In the genomic region with DNA sequence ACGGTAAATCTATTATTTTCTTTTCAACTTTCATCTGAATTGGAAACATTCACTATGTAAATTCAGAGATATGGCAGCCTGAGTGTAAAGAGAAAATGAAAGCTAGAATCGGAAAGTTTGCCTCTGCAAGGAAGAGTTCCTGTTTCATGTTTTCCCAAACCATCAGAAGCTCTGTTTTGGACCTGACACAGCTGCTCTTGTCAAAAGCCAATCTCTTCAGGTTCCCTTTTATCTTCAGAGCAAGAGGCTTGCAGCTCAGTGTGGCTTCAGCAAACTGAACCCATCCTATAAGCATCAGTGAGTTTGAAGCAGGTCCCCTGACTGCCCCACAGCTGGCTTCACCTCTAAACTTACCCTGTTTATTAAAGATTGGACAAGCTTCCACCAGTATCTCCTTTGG, we compare ENCODE assay signal across 8 cellular contexts.
A peak's percentile ranks its signal among the peaks of the same experiment; 100 is the strongest.
DNase-seq lines count a peak whose midpoint lies in the region; ATAC-seq lines count a peak whose summit lies in the region.

No MANE protein-coding gene starts in this region.

- H4K91ac ChIP-seq in mesenchymal stem cell (ENCODE audit: low read length) = peak overlapping the region; percentile 82

- ATAC-seq in GM18502 (IDR thresholded peaks at IDR 0.05; ENCODE audit: poor library complexity, unreplicated experiment) (peak; percentile 92), GM21737 (IDR thresholded peaks at IDR 0.05; ENCODE audit: unreplicated experiment) (peak; percentile 84)

- DNase-seq in LoVo (ENCODE audit: low spot score) (peak; percentile 5), mesenchymal stem cell (peak; percentile 51), NCI-H146 (lab: John Stamatoyannopoulos, UW) (no peak), SIG-M5 treated with dmso at 0.1 percent for 504 hours (lab: John Stamatoyannopoulos, UW; ENCODE audit: unreplicated experiment) (no peak), activated gamma-delta T cell (lab: John Stamatoyannopoulos, UW) (no peak), germinal center (ENCODE audit: low spot score) (no peak)

- H3K18ac ChIP-seq in mesenchymal stem cell (ENCODE audit: low read depth in 1 of 2, low read length in 2 of 2) = peak overlapping the region; percentile 34 to 52

- no peak overlapping the region for H2AK5ac ChIP-seq in mesenchymal stem cell (ENCODE audit: low read length, severe bottlenecking)

- peak overlapping the region; percentile 45 for H4K8ac ChIP-seq in mesenchymal stem cell (ENCODE audit: low read length)

- peak overlapping the region; percentile 29 to 95 for H2BK12ac ChIP-seq in mesenchymal stem cell (ENCODE audit: low read length in 2 of 2)

- H3K4me1 ChIP-seq in mesenchymal stem cell (ENCODE audit: control insufficient read depth, insufficient read depth, low read depth, low read length) = no peaks in the 10 kb centered on the region

- no peak overlapping the region for H2AFZ ChIP-seq in mesenchymal stem cell (ENCODE audit: low read depth, low read length)

- H3K23ac ChIP-seq in mesenchymal stem cell (ENCODE audit: low read length in 2 of 2) = no peak overlapping the region

- H3K27me3 ChIP-seq in mesenchymal stem cell (ENCODE audit: control insufficient read depth in 1 of 2, insufficient read depth in 1 of 2, low read length in 2 of 2) = no peaks in the 10 kb centered on the region

- peak overlapping the region in 1 of 2 experiments; percentile 11 for H3K4ac ChIP-seq in mesenchymal stem cell (ENCODE audit: low read depth in 1 of 2, low read length in 2 of 2)

- no peak overlapping the region for H3K4me2 ChIP-seq in mesenchymal stem cell (ENCODE audit: low read length, poor library complexity, severe bottlenecking)

- no peak overlapping the region for H2BK5ac ChIP-seq in mesenchymal stem cell (ENCODE audit: low read depth, low read length, poor library complexity, severe bottlenecking)

- WGBS in mesenchymal stem cell = 72% methylated on average over 1 of the region's 2 CpGs

- peak overlapping the region in 1 of 2 experiments; percentile 72 for H3K4me3 ChIP-seq in mesenchymal stem cell (ENCODE audit: insufficient read depth in 1 of 2, low read depth in 1 of 2, low read length in 2 of 2)

- peak overlapping the region; percentile 79 for H3K9ac ChIP-seq in mesenchymal stem cell (ENCODE audit: low read length)

- no peak overlapping the region for H2BK15ac ChIP-seq in mesenchymal stem cell (ENCODE audit: low read depth, poor library complexity, severe bottlenecking)

- no peaks in the 10 kb centered on the region for H3K79me1 ChIP-seq in mesenchymal stem cell (replicated peaks; ENCODE audit: low read length, poor library complexity, severe bottlenecking)

- H3K14ac ChIP-seq in mesenchymal stem cell (ENCODE audit: low read length in 2 of 2) = no peak overlapping the region

- H3K27ac ChIP-seq in mesenchymal stem cell (ENCODE audit: low read length, poor library complexity, severe bottlenecking) = no peak overlapping the region

- peak overlapping the region; percentile 8 for H2BK120ac ChIP-seq in mesenchymal stem cell (ENCODE audit: low read depth, low read length)

- no peaks in the 10 kb centered on the region for H3K36me3 ChIP-seq in mesenchymal stem cell (ENCODE audit: control insufficient read depth in 1 of 2, insufficient read depth in 2 of 2, low read depth in 1 of 2, low read length in 2 of 2)

- no peaks in the 10 kb centered on the region for H3K9me3 ChIP-seq in mesenchymal stem cell (ENCODE audit: control insufficient read depth, low read length)

Comparison
In these comparisons a context has a peak if more than half of its experiments do, and no peak if none do; other contexts are left out.
1. DNase-seq: peak in LoVo (single experiment) and mesenchymal stem cell (single experiment); none in NCI-H146 (single experiment), SIG-M5 treated with dmso at 0.1 percent for 504 hours (single experiment), activated gamma-delta T cell (single experiment) and germinal center (single experiment).